2 cellular contexts compared by ENCODE assay signal in genomic region chr9:111599948-111600343, GRCh38.
TF ChIP-seq lines count a peak whose summit lies in the region.

No MANE protein-coding gene starts in this region.

TF ChIP-seq in IMR-90, 13 proteins besides CTCF, POLR2A, EP300 and RAD21:
- TF ChIP-seq USF2 (IDR thresholded peaks at IDR 0.05; ENCODE audit: low read depth, low read length) (no peak), FOS (IDR thresholded peaks at IDR 0.05; ENCODE audit: low read depth, low read length) (no peak), RCOR1 (IDR thresholded peaks at IDR 0.05; ENCODE audit: insufficient replicate concordance, low read length) (no peak), CEBPB (IDR thresholded peaks at IDR 0.05; ENCODE audit: low read depth, low read length) (no peak), BHLHE40 (IDR thresholded peaks at IDR 0.05; ENCODE audit: low read depth, low read length) (no peak), RFX5 (IDR thresholded peaks at IDR 0.05; ENCODE audit: low read depth, low read length) (no peak), MAZ (IDR thresholded peaks at IDR 0.05; ENCODE audit: borderline replicate concordance, low read depth, low read length) (no peak), SMC3 (IDR thresholded peaks at IDR 0.05; ENCODE audit: low read depth, low read length) (no peak), NFE2L2 (IDR thresholded peaks at IDR 0.05; ENCODE audit: low read depth, low read length) (no peak), MXI1 (IDR thresholded peaks at IDR 0.05; ENCODE audit: borderline replicate concordance, low read depth, low read length) (no peak), ELK1 (IDR thresholded peaks at IDR 0.05; ENCODE audit: borderline replicate concordance, low read depth, low read length) (no peak), MAFK (IDR thresholded peaks at IDR 0.05; ENCODE audit: low read depth, low read length) (no peak), CHD1 (IDR thresholded peaks at IDR 0.05; ENCODE audit: low read depth, low read length) (no peak)
TF ChIP-seq in IMR-90: peak in this region for 0.

TF ChIP-seq in HepG2, 621 proteins besides CTCF, POLR2A, EP300 and RAD21:
- TF ChIP-seq ZBTB38 (CRISPR knock-in tag; IDR thresholded peaks at IDR 0.05) (0 out of 2 replicates have a peak, but pooled peaks have one; percentile 39), NFE2L2 (IDR thresholded peaks at IDR 0.05; ENCODE audit: low read length) (no peak), ZNF10 (CRISPR knock-in tag; IDR thresholded peaks at IDR 0.05; ENCODE audit: borderline replicate concordance, low read depth) (no peak), MYC (CRISPR knock-in tag; IDR thresholded peaks at IDR 0.05; ENCODE audit: borderline replicate concordance) (0 out of 2 replicates have a peak, but pooled peaks have one; percentile 15), HNRNPL (IDR thresholded peaks at IDR 0.05; ENCODE audit: low read depth, low read length) (0 out of 2 replicates have a peak, but pooled peaks have one; percentile 50), ZC3H4 (CRISPR knock-in tag; IDR thresholded peaks at IDR 0.05; ENCODE audit: borderline replicate concordance) (peak; percentile 26; the same call in 1 of the 2 replicates)
